In genomic region chr10:72353963-72354355, GRCh38 we compare ENCODE assay signal across 8 cellular contexts. TPM values are rescaled to one million over a fixed set of nuclear protein-coding genes. Genes with fewer than 3 reads are reported as not detected.
DNase-seq lines count a peak whose midpoint lies in the region; ATAC-seq and TF ChIP-seq lines count a peak whose summit lies in the region.

No MANE protein-coding gene starts in this region.

- H3K36me3 ChIP-seq in vagina, result no peaks in the 10 kb centered on the region

- peaks cover 46% of the 10 kb centered on the region for H3K4me1 Mint-ChIP-seq in activated naive CD4-positive, alpha-beta T cell treated with anti-CD3 and anti-CD28 coated beads, Interleukin-2, amount 10 ng/mL, durations not matched to agents 7 days and 5 days
- H3K4me1 Mint-ChIP-seq in memory B cell, result peaks cover 30% of the 10 kb centered on the region

- intact Hi-C loops in vagina (cut with DNase I), result no loop called here

- peak overlapping the region; percentile 94 for H3K4me3 Mint-ChIP-seq in activated naive CD4-positive, alpha-beta T cell treated with anti-CD3 and anti-CD28 coated beads, Interleukin-2, amount 10 ng/mL, durations not matched to agents 7 days and 5 days
- peak overlapping the region; percentile 99 for H3K4me3 Mint-ChIP-seq in memory B cell

- DNase-seq in activated naive CD4-positive, alpha-beta T cell treated with anti-CD3 and anti-CD28 coated beads, Interleukin-2, amount 10 ng/mL, durations not matched to agents 7 days and 5 days, result no peak
- DNase-seq in activated naive CD4-positive, alpha-beta T cell (lab: John Stamatoyannopoulos, UW), result no peak
- DNase-seq in LNCaP clone FGC (ENCODE audit: low read depth) (no peak), memory B cell (ENCODE audit: low spot score in 2 of 2) (no peak), vagina (ENCODE audit: extremely low spot score in 2 of 2) (no peak), activated gamma-delta T cell (lab: John Stamatoyannopoulos, UW) (no peak), NCI-H2107 (lab: John Stamatoyannopoulos, UW) (no peak)

- H3K27ac ChIP-seq in cingulate gyrus (ENCODE audit: low read depth, low read length), result peak overlapping the region; percentile 99
- H3K27ac ChIP-seq in vagina, result peak overlapping the region; percentile 97

- ATAC-seq in memory B cell (ENCODE audit: low read depth), result no peak

- H3K27me3 Mint-ChIP-seq in activated naive CD4-positive, alpha-beta T cell treated with anti-CD3 and anti-CD28 coated beads, Interleukin-2, amount 10 ng/mL, durations not matched to agents 7 days and 5 days, result peaks cover 3% of the 10 kb centered on the region
- no peaks in the 10 kb centered on the region for H3K27me3 Mint-ChIP-seq in memory B cell

- H3K27me3 ChIP-seq in vagina, result no peaks in the 10 kb centered on the region

- H3K4me3 ChIP-seq in LNCaP clone FGC (ENCODE audit: low read depth, low read length), result peak overlapping the region; percentile 62
- H3K4me3 ChIP-seq in vagina, result peak overlapping the region; percentile 63 to 89

- H3K4me1 ChIP-seq in vagina, result peaks cover 50% of the 10 kb centered on the region

- peak overlapping the region; percentile 94 for H3K27ac Mint-ChIP-seq in activated naive CD4-positive, alpha-beta T cell treated with anti-CD3 and anti-CD28 coated beads, Interleukin-2, amount 10 ng/mL, durations not matched to agents 7 days and 5 days
- peak overlapping the region; percentile 95 for H3K27ac Mint-ChIP-seq in memory B cell

- TF ChIP-seq CTCF in LNCaP clone FGC (IDR thresholded peaks at IDR 0.05; ENCODE audit: control insufficient read depth, extremely low read depth, insufficient read depth) (no peak), vagina (IDR thresholded peaks at IDR 0.05) (no peak)

- H3K36me3 Mint-ChIP-seq in activated naive CD4-positive, alpha-beta T cell treated with anti-CD3 and anti-CD28 coated beads, Interleukin-2, amount 10 ng/mL, durations not matched to agents 7 days and 5 days, result peaks cover 30% of the 10 kb centered on the region
- peaks cover 15% of the 10 kb centered on the region for H3K36me3 Mint-ChIP-seq in memory B cell

- CTCF ChIA-PET in activated naive CD4-positive, alpha-beta T cell treated with anti-CD3 and anti-CD28 coated beads, Interleukin-2, amount 10 ng/mL, durations not matched to agents 7 days and 5 days (lab: Charles Lee), result interaction anchor here (1.2 kb wide), 2 partner anchors 10 to 14 kb away, joined by 4 to 6 read pairs; no protein-coding TSS in a partner anchor

- H3K9me3 ChIP-seq in vagina, result no peaks in the 10 kb centered on the region

- no peak for TF ChIP-seq POLR2A in vagina (IDR thresholded peaks at IDR 0.05)

- H3K9me3 Mint-ChIP-seq in activated naive CD4-positive, alpha-beta T cell treated with anti-CD3 and anti-CD28 coated beads, Interleukin-2, amount 10 ng/mL, durations not matched to agents 7 days and 5 days, result no peaks in the 10 kb centered on the region
- no peaks in the 10 kb centered on the region for H3K9me3 Mint-ChIP-seq in memory B cell

RNA-seq across cellular contexts. Expression of gene DNAJB12, which starts 0.8 kb away (rescaled TPM):
- total RNA-seq in vagina, result 29.7 TPM
